1 cellular context compared by ENCODE assay signal in genomic region chr16:21503941-21504832, GRCh38.
A peak's percentile ranks its signal among the peaks of the same experiment; 100 is the strongest.
TF ChIP-seq lines count a peak whose summit lies in the region.

No MANE protein-coding gene starts in this region.

TF ChIP-seq in HepG2, 621 proteins besides CTCF, POLR2A, EP300 and RAD21 (continued from another document):
- TF ChIP-seq ZBTB38 (CRISPR knock-in tag; IDR thresholded peaks at IDR 0.05) (peak; percentile 81), THAP9 (CRISPR knock-in tag; IDR thresholded peaks at IDR 0.05; ENCODE audit: borderline replicate concordance) (0 out of 2 replicates have a peak, but pooled peaks have one; percentile 18), ZBTB33 (CRISPR knock-in tag; IDR thresholded peaks at IDR 0.05) (peak; percentile 88), NFKB2 (CRISPR knock-in tag; IDR thresholded peaks at IDR 0.05; ENCODE audit: borderline replicate concordance) (0 out of 2 replicates have a peak, but pooled peaks have one; percentile 22), SKI (IDR thresholded peaks at IDR 0.05; ENCODE audit: partially characterized antibody) (peak; percentile 43), NRL (CRISPR knock-in tag; IDR thresholded peaks at IDR 0.05; ENCODE audit: borderline replicate concordance) (0 out of 2 replicates have a peak, but pooled peaks have one; percentile 34), ZBTB4 (CRISPR knock-in tag; IDR thresholded peaks at IDR 0.05; ENCODE audit: borderline replicate concordance) (0 out of 2 replicates have a peak, but pooled peaks have one; percentile 57), MYC (CRISPR knock-in tag; IDR thresholded peaks at IDR 0.05; ENCODE audit: borderline replicate concordance) (0 out of 2 replicates have a peak, but pooled peaks have one; percentile 21), GFI1 (CRISPR knock-in tag; IDR thresholded peaks at IDR 0.05; ENCODE audit: borderline replicate concordance) (0 out of 2 replicates have a peak, but pooled peaks have one; percentile 43)
- TF ChIP-seq, protein P1, sequence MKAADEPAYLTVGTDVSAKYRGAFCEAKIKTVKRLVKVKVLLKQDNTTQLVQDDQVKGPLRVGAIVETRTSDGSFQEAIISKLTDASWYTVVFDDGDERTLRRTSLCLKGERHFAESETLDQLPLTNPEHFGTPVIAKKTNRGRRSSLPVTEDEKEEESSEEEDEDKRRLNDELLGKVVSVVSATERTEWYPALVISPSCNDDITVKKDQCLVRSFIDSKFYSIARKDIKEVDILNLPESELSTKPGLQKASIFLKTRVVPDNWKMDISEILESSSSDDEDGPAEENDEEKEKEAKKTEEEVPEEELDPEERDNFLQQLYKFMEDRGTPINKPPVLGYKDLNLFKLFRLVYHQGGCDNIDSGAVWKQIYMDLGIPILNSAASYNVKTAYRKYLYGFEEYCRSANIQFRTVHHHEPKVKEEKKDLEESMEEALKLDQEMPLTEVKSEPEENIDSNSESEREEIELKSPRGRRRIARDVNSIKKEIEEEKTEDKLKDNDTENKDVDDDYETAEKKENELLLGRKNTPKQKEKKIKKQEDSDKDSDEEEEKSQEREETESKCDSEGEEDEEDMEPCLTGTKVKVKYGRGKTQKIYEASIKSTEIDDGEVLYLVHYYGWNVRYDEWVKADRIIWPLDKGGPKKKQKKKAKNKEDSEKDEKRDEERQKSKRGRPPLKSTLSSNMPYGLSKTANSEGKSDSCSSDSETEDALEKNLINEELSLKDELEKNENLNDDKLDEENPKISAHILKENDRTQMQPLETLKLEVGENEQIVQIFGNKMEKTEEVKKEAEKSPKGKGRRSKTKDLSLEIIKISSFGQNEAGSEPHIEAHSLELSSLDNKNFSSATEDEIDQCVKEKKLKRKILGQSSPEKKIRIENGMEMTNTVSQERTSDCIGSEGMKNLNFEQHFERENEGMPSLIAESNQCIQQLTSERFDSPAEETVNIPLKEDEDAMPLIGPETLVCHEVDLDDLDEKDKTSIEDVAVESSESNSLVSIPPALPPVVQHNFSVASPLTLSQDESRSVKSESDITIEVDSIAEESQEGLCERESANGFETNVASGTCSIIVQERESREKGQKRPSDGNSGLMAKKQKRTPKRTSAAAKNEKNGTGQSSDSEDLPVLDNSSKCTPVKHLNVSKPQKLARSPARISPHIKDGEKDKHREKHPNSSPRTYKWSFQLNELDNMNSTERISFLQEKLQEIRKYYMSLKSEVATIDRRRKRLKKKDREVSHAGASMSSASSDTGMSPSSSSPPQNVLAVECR (CRISPR knock-in tag; IDR thresholded peaks at IDR 0.05; ENCODE audit: borderline replicate concordance), result peak; percentile 13; the same call in 1 of the 2 replicates
- TF ChIP-seq, protein P2, sequence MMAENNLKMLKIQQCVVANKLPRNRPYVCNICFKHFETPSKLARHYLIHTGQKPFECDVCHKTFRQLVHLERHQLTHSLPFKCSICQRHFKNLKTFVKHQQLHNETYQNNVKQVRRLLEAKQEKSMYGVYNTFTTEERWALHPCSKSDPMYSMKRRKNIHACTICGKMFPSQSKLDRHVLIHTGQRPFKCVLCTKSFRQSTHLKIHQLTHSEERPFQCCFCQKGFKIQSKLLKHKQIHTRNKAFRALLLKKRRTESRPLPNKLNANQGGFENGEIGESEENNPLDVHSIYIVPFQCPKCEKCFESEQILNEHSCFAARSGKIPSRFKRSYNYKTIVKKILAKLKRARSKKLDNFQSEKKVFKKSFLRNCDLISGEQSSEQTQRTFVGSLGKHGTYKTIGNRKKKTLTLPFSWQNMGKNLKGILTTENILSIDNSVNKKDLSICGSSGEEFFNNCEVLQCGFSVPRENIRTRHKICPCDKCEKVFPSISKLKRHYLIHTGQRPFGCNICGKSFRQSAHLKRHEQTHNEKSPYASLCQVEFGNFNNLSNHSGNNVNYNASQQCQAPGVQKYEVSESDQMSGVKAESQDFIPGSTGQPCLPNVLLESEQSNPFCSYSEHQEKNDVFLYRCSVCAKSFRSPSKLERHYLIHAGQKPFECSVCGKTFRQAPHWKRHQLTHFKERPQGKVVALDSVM (CRISPR knock-in tag; IDR thresholded peaks at IDR 0.05), result peak; percentile 88
- TF ChIP-seq, protein P3, sequence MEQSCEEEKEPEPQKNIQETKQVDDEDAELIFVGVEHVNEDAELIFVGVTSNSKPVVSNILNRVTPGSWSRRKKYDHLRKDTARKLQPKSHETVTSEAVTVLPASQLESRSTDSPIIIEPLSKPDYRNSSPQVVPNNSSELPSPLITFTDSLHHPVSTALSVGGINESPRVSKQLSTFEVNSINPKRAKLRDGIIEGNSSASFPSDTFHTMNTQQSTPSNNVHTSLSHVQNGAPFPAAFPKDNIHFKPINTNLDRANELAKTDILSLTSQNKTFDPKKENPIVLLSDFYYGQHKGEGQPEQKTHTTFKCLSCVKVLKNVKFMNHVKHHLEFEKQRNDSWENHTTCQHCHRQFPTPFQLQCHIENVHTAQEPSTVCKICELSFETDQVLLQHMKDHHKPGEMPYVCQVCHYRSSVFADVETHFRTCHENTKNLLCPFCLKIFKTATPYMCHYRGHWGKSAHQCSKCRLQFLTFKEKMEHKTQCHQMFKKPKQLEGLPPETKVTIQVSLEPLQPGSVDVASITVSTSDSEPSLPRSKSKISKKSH (CRISPR knock-in tag; IDR thresholded peaks at IDR 0.05; ENCODE audit: borderline replicate concordance), result 0 out of 2 replicates have a peak, but pooled peaks have one; percentile 56
- TF ChIP-seq, protein P4, sequence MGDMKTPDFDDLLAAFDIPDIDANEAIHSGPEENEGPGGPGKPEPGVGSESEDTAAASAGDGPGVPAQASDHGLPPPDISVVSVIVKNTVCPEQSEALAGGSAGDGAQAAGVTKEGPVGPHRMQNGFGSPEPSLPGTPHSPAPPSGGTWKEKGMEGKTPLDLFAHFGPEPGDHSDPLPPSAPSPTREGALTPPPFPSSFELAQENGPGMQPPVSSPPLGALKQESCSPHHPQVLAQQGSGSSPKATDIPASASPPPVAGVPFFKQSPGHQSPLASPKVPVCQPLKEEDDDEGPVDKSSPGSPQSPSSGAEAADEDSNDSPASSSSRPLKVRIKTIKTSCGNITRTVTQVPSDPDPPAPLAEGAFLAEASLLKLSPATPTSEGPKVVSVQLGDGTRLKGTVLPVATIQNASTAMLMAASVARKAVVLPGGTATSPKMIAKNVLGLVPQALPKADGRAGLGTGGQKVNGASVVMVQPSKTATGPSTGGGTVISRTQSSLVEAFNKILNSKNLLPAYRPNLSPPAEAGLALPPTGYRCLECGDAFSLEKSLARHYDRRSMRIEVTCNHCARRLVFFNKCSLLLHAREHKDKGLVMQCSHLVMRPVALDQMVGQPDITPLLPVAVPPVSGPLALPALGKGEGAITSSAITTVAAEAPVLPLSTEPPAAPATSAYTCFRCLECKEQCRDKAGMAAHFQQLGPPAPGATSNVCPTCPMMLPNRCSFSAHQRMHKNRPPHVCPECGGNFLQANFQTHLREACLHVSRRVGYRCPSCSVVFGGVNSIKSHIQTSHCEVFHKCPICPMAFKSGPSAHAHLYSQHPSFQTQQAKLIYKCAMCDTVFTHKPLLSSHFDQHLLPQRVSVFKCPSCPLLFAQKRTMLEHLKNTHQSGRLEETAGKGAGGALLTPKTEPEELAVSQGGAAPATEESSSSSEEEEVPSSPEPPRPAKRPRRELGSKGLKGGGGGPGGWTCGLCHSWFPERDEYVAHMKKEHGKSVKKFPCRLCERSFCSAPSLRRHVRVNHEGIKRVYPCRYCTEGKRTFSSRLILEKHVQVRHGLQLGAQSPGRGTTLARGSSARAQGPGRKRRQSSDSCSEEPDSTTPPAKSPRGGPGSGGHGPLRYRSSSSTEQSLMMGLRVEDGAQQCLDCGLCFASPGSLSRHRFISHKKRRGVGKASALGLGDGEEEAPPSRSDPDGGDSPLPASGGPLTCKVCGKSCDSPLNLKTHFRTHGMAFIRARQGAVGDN (CRISPR knock-in tag; IDR thresholded peaks at IDR 0.05), result 0 out of 2 replicates have a peak, but pooled peaks have one; percentile 22
- TF ChIP-seq, protein P5, sequence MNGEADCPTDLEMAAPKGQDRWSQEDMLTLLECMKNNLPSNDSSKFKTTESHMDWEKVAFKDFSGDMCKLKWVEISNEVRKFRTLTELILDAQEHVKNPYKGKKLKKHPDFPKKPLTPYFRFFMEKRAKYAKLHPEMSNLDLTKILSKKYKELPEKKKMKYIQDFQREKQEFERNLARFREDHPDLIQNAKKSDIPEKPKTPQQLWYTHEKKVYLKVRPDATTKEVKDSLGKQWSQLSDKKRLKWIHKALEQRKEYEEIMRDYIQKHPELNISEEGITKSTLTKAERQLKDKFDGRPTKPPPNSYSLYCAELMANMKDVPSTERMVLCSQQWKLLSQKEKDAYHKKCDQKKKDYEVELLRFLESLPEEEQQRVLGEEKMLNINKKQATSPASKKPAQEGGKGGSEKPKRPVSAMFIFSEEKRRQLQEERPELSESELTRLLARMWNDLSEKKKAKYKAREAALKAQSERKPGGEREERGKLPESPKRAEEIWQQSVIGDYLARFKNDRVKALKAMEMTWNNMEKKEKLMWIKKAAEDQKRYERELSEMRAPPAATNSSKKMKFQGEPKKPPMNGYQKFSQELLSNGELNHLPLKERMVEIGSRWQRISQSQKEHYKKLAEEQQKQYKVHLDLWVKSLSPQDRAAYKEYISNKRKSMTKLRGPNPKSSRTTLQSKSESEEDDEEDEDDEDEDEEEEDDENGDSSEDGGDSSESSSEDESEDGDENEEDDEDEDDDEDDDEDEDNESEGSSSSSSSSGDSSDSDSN (CRISPR knock-in tag; IDR thresholded peaks at IDR 0.05), result peak; percentile 44; the same call in 1 of the 2 replicates
